ENCODE assay signal across 1 cellular context in the genomic region with DNA sequence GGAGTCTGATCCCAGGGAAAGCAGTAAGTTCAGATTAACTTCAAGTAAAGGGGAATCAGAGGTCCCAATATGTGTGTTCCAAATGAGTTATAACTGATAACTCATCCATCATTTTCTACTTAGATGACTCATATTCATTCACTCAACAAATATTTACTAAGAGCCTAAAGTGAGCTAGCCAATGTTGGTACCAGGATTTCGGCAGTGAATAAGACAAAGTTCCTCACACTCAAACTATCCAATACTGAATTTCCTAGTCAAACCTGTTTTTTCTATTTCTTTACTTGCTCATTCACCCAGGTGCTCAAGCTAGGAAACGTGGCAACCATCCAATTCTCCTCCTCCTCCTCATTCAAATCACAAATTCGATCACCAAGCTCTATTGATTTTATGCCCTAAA.
TF ChIP-seq lines count a peak whose summit lies in the region.

No MANE protein-coding gene starts in this region.

TF ChIP-seq in K562, 482 proteins besides CTCF, POLR2A, EP300 and RAD21 (continued from another document):
- TF ChIP-seq, protein P1, sequence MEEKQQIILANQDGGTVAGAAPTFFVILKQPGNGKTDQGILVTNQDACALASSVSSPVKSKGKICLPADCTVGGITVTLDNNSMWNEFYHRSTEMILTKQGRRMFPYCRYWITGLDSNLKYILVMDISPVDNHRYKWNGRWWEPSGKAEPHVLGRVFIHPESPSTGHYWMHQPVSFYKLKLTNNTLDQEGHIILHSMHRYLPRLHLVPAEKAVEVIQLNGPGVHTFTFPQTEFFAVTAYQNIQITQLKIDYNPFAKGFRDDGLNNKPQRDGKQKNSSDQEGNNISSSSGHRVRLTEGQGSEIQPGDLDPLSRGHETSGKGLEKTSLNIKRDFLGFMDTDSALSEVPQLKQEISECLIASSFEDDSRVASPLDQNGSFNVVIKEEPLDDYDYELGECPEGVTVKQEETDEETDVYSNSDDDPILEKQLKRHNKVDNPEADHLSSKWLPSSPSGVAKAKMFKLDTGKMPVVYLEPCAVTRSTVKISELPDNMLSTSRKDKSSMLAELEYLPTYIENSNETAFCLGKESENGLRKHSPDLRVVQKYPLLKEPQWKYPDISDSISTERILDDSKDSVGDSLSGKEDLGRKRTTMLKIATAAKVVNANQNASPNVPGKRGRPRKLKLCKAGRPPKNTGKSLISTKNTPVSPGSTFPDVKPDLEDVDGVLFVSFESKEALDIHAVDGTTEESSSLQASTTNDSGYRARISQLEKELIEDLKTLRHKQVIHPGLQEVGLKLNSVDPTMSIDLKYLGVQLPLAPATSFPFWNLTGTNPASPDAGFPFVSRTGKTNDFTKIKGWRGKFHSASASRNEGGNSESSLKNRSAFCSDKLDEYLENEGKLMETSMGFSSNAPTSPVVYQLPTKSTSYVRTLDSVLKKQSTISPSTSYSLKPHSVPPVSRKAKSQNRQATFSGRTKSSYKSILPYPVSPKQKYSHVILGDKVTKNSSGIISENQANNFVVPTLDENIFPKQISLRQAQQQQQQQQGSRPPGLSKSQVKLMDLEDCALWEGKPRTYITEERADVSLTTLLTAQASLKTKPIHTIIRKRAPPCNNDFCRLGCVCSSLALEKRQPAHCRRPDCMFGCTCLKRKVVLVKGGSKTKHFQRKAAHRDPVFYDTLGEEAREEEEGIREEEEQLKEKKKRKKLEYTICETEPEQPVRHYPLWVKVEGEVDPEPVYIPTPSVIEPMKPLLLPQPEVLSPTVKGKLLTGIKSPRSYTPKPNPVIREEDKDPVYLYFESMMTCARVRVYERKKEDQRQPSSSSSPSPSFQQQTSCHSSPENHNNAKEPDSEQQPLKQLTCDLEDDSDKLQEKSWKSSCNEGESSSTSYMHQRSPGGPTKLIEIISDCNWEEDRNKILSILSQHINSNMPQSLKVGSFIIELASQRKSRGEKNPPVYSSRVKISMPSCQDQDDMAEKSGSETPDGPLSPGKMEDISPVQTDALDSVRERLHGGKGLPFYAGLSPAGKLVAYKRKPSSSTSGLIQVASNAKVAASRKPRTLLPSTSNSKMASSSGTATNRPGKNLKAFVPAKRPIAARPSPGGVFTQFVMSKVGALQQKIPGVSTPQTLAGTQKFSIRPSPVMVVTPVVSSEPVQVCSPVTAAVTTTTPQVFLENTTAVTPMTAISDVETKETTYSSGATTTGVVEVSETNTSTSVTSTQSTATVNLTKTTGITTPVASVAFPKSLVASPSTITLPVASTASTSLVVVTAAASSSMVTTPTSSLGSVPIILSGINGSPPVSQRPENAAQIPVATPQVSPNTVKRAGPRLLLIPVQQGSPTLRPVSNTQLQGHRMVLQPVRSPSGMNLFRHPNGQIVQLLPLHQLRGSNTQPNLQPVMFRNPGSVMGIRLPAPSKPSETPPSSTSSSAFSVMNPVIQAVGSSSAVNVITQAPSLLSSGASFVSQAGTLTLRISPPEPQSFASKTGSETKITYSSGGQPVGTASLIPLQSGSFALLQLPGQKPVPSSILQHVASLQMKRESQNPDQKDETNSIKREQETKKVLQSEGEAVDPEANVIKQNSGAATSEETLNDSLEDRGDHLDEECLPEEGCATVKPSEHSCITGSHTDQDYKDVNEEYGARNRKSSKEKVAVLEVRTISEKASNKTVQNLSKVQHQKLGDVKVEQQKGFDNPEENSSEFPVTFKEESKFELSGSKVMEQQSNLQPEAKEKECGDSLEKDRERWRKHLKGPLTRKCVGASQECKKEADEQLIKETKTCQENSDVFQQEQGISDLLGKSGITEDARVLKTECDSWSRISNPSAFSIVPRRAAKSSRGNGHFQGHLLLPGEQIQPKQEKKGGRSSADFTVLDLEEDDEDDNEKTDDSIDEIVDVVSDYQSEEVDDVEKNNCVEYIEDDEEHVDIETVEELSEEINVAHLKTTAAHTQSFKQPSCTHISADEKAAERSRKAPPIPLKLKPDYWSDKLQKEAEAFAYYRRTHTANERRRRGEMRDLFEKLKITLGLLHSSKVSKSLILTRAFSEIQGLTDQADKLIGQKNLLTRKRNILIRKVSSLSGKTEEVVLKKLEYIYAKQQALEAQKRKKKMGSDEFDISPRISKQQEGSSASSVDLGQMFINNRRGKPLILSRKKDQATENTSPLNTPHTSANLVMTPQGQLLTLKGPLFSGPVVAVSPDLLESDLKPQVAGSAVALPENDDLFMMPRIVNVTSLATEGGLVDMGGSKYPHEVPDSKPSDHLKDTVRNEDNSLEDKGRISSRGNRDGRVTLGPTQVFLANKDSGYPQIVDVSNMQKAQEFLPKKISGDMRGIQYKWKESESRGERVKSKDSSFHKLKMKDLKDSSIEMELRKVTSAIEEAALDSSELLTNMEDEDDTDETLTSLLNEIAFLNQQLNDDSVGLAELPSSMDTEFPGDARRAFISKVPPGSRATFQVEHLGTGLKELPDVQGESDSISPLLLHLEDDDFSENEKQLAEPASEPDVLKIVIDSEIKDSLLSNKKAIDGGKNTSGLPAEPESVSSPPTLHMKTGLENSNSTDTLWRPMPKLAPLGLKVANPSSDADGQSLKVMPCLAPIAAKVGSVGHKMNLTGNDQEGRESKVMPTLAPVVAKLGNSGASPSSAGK (IDR thresholded peaks at IDR 0.05) = no peak
- TF ChIP-seq, protein P2, sequence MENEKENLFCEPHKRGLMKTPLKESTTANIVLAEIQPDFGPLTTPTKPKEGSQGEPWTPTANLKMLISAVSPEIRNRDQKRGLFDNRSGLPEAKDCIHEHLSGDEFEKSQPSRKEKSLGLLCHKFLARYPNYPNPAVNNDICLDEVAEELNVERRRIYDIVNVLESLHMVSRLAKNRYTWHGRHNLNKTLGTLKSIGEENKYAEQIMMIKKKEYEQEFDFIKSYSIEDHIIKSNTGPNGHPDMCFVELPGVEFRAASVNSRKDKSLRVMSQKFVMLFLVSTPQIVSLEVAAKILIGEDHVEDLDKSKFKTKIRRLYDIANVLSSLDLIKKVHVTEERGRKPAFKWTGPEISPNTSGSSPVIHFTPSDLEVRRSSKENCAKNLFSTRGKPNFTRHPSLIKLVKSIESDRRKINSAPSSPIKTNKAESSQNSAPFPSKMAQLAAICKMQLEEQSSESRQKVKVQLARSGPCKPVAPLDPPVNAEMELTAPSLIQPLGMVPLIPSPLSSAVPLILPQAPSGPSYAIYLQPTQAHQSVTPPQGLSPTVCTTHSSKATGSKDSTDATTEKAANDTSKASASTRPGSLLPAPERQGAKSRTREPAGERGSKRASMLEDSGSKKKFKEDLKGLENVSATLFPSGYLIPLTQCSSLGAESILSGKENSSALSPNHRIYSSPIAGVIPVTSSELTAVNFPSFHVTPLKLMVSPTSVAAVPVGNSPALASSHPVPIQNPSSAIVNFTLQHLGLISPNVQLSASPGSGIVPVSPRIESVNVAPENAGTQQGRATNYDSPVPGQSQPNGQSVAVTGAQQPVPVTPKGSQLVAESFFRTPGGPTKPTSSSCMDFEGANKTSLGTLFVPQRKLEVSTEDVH (IDR thresholded peaks at IDR 0.05; ENCODE audit: low read depth, partially characterized antibody) = no peak
- TF ChIP-seq POU5F1 (IDR thresholded peaks at IDR 0.05; ENCODE audit: borderline replicate concordance, low read depth, low read length, partially characterized antibody) (no peak), KDM1A (IDR thresholded peaks at IDR 0.05) (0 out of 4 replicates have a peak, but pooled peaks of 1 of the 2 experiments have one; percentile 5), PHB2 (IDR thresholded peaks at IDR 0.05; ENCODE audit: low read depth) (no peak), JUNB (CRISPR knock-in tag; conservative IDR thresholded peaks at IDR 0.05) (no peak), FOXK1 (CRISPR knock-in tag; IDR thresholded peaks at IDR 0.05; ENCODE audit: borderline replicate concordance) (no peak), ARID1B (IDR thresholded peaks at IDR 0.05) (peak; percentile 28; the same call in 1 of the 2 replicates), DMBX1 (CRISPR knock-in tag; IDR thresholded peaks at IDR 0.05; ENCODE audit: borderline replicate concordance) (no peak), EZH2 (IDR thresholded peaks at IDR 0.05; ENCODE audit: borderline replicate concordance, low read depth, low read length) (no peak), BRCA1 (IDR thresholded peaks at IDR 0.05) (no peak), BRCA1 (CRISPR knock-in tag; IDR thresholded peaks at IDR 0.05) (no peak), ZNF644 (tag; IDR thresholded peaks at IDR 0.05; ENCODE audit: low read depth) (no peak), ZNF77 (CRISPR knock-in tag; IDR thresholded peaks at IDR 0.05) (no peak), SNRNP70 (optimal IDR thresholded peaks at IDR 0.05; ENCODE audit: low read depth, low read length) (no peak)
- TF ChIP-seq, protein P3, sequence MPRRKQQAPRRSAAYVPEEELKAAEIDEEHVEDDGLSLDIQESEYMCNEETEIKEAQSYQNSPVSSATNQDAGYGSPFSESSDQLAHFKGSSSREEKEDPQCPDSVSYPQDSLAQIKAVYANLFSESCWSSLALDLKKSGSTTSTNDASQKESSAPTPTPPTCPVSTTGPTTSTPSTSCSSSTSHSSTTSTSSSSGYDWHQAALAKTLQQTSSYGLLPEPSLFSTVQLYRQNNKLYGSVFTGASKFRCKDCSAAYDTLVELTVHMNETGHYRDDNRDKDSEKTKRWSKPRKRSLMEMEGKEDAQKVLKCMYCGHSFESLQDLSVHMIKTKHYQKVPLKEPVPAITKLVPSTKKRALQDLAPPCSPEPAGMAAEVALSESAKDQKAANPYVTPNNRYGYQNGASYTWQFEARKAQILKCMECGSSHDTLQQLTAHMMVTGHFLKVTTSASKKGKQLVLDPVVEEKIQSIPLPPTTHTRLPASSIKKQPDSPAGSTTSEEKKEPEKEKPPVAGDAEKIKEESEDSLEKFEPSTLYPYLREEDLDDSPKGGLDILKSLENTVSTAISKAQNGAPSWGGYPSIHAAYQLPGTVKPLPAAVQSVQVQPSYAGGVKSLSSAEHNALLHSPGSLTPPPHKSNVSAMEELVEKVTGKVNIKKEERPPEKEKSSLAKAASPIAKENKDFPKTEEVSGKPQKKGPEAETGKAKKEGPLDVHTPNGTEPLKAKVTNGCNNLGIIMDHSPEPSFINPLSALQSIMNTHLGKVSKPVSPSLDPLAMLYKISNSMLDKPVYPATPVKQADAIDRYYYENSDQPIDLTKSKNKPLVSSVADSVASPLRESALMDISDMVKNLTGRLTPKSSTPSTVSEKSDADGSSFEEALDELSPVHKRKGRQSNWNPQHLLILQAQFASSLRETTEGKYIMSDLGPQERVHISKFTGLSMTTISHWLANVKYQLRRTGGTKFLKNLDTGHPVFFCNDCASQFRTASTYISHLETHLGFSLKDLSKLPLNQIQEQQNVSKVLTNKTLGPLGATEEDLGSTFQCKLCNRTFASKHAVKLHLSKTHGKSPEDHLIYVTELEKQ (CRISPR knock-in tag; IDR thresholded peaks at IDR 0.05) = no peak
- TF ChIP-seq, protein P4, sequence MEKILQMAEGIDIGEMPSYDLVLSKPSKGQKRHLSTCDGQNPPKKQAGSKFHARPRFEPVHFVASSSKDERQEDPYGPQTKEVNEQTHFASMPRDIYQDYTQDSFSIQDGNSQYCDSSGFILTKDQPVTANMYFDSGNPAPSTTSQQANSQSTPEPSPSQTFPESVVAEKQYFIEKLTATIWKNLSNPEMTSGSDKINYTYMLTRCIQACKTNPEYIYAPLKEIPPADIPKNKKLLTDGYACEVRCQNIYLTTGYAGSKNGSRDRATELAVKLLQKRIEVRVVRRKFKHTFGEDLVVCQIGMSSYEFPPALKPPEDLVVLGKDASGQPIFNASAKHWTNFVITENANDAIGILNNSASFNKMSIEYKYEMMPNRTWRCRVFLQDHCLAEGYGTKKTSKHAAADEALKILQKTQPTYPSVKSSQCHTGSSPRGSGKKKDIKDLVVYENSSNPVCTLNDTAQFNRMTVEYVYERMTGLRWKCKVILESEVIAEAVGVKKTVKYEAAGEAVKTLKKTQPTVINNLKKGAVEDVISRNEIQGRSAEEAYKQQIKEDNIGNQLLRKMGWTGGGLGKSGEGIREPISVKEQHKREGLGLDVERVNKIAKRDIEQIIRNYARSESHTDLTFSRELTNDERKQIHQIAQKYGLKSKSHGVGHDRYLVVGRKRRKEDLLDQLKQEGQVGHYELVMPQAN (IDR thresholded peaks at IDR 0.05; ENCODE audit: borderline replicate concordance) = no peak
- TF ChIP-seq, protein P5, sequence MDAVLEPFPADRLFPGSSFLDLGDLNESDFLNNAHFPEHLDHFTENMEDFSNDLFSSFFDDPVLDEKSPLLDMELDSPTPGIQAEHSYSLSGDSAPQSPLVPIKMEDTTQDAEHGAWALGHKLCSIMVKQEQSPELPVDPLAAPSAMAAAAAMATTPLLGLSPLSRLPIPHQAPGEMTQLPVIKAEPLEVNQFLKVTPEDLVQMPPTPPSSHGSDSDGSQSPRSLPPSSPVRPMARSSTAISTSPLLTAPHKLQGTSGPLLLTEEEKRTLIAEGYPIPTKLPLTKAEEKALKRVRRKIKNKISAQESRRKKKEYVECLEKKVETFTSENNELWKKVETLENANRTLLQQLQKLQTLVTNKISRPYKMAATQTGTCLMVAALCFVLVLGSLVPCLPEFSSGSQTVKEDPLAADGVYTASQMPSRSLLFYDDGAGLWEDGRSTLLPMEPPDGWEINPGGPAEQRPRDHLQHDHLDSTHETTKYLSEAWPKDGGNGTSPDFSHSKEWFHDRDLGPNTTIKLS (IDR thresholded peaks at IDR 0.05; ENCODE audit: borderline replicate concordance, low read depth) = no peak
